29 cellular contexts compared by ENCODE assay signal in genomic region chr5:75632321-75632720, GRCh38. TPM values are rescaled to one million over a fixed set of nuclear protein-coding genes. Genes with fewer than 3 reads are reported as not detected.
"Had no signal": no experiment of that assay in that cellular context is flagged by ENCODE, and none has a peak within 500 bp of the region (broad histone marks: within the 10 kb centered on the region; RNA-seq: fewer than 3 reads in every experiment).

No MANE protein-coding gene starts in this region.

- H3K4me3 Mint-ChIP-seq: activated CD4-positive, alpha-beta T cell treated with anti-CD3 and anti-CD28 coated beads, Interleukin-2, amount 10 ng/mL, durations not matched to agents 24 days and 14 days; activated CD8-positive, alpha-beta T cell treated with anti-CD3 and anti-CD28 coated beads for 36 hours; activated T-cell treated with anti-CD3 and anti-CD28 coated beads, Interleukin-2, amount 50 U/mL, for 72 hours; activated T-helper 17 cell treated with anti-CD3 and anti-CD28 coated beads, Interleukin-2, amount 50 U/mL, for 72 hours; IgD-negative memory B cell; T-helper 1 cell treated with Interleukin-12 subunit alpha and Interleukin-12 subunit beta and Interleukin-4 antibody, amounts not matched to agents 30 μg/mL and 1 μg/mL, for 36 hours; T-helper 2 cell treated with Interferon-gamma antibody and Interleukin-4, amounts not matched to agents 5 μg/mL and 100 μg/mL, for 36 hours had no signal

- H3K27me3 ChIP-seq: adrenal gland, body of pancreas, breast epithelium, SJSA1 had no signal

- H3K4me1 Mint-ChIP-seq: activated T-helper 17 cell treated with anti-CD3 and anti-CD28 coated beads, Interleukin-2, amount 50 U/mL, for 72 hours; IgD-negative memory B cell had no signal

- DNase-seq: activated CD4-positive, alpha-beta T cell treated with anti-CD3 and anti-CD28 coated beads, Interleukin-2, amount 10 ng/mL, durations not matched to agents 24 days and 14 days; activated CD4-positive, alpha-beta T cell treated with anti-CD3 and anti-CD28 coated beads, Interleukin-2, amount 50 U/mL, for 4 hours; activated CD8-positive, alpha-beta T cell treated with anti-CD3 and anti-CD28 coated beads for 36 hours; activated effector memory CD4-positive, alpha-beta T cell treated with anti-CD3 and anti-CD28 coated beads, Interleukin-2, amount 50 U/mL, for 16 hours; activated naive CD4-positive, alpha-beta T cell; activated T-cell treated with anti-CD3 and anti-CD28 coated beads, Interleukin-2, amount 50 U/mL, for 1 hour; activated T-cell treated with anti-CD3 and anti-CD28 coated beads, Interleukin-2, amount 50 U/mL, for 72 hours; adrenal gland; body of pancreas; caudate nucleus; Karpas-422; KBM-7; NCI-H1105; NCI-H1417 treated with DMSO at 0.1 percent for 48 hours; NCI-H1930; NCI-H2081 treated with DMSO at 0.1 percent for 48 hours; NCI-H345; NCI-H524 treated with DMSO at 0.1 percent for 48 hours; SHP77 treated with DMSO at 0.1 percent for 48 hours; SK-N-SH had no signal

- H3K4me1 ChIP-seq: adrenal gland, body of pancreas, breast epithelium, SJSA1 had no signal

- H3K36me3 Mint-ChIP-seq: IgD-negative memory B cell had no signal

- H3K27me3 Mint-ChIP-seq: activated CD8-positive, alpha-beta T cell treated with anti-CD3 and anti-CD28 coated beads for 36 hours; IgD-negative memory B cell had no signal

- H3K27ac ChIP-seq: adrenal gland, body of pancreas, breast epithelium, SJSA1 had no signal

- H3K4me2 ChIP-seq: SK-N-SH had no signal

- H3K4me3 ChIP-seq: adrenal gland, body of pancreas, breast epithelium, SJSA1 had no signal

- ATAC-seq: activated CD8-positive, alpha-beta T cell treated with anti-CD3 and anti-CD28 coated beads for 36 hours; activated T-cell treated with anti-CD3 and anti-CD28 coated beads, Interleukin-2, amount 50 U/mL, for 72 hours; activated T-helper 17 cell treated with anti-CD3 and anti-CD28 coated beads, Interleukin-2, amount 50 U/mL, for 72 hours; body of pancreas had no signal

- H3K9me3 Mint-ChIP-seq: activated naive CD4-positive, alpha-beta T cell treated with anti-CD3 and anti-CD28 coated beads, Interleukin-2, amount 50 U/mL, for 72 hours; T-helper 2 cell treated with Interferon-gamma antibody and Interleukin-4, amounts not matched to agents 5 μg/mL and 100 μg/mL, for 36 hours had no signal

- H3K36me3 ChIP-seq: adrenal gland, breast epithelium, SJSA1 had no signal

- H3K27ac Mint-ChIP-seq: activated CD4-positive, alpha-beta T cell treated with anti-CD3 and anti-CD28 coated beads, Interleukin-2, amount 10 ng/mL, durations not matched to agents 24 days and 14 days; activated CD8-positive, alpha-beta T cell treated with anti-CD3 and anti-CD28 coated beads for 36 hours; activated naive CD4-positive, alpha-beta T cell treated with anti-CD3 and anti-CD28 coated beads, Interleukin-2, amount 50 U/mL, for 72 hours; activated T-cell treated with anti-CD3 and anti-CD28 coated beads, Interleukin-2, amount 50 U/mL, for 72 hours; activated T-helper 17 cell treated with anti-CD3 and anti-CD28 coated beads, Interleukin-2, amount 50 U/mL, for 72 hours; IgD-negative memory B cell; T-helper 1 cell treated with Interleukin-12 subunit alpha and Interleukin-12 subunit beta and Interleukin-4 antibody, amounts not matched to agents 30 μg/mL and 1 μg/mL, for 36 hours; T-helper 2 cell treated with Interferon-gamma antibody and Interleukin-4, amounts not matched to agents 5 μg/mL and 100 μg/mL, for 36 hours had no signal

- H3K9me3 ChIP-seq: adrenal gland, body of pancreas, breast epithelium, SJSA1, SK-N-SH had no signal

- H3K9ac ChIP-seq: SK-N-SH had no signal

RNA-seq across cellular contexts. Expression of gene ANKDD1B, which starts 21.1 kb away (rescaled TPM):
- total RNA-seq: activated CD8-positive, alpha-beta T cell treated with anti-CD3 and anti-CD28 coated beads for 36 hours; NCI-H460; OCI-LY7 had no signal
